17 cellular contexts compared by ENCODE assay signal in genomic region chr10:90136731-90137316, GRCh38.
DNase-seq lines count a peak whose midpoint lies in the region; ATAC-seq and TF ChIP-seq lines count a peak whose summit lies in the region.
"Had no signal": no experiment of that assay in that cellular context is flagged by ENCODE, and none has a peak within 500 bp of the region (broad histone marks: within the 10 kb centered on the region; RNA-seq: fewer than 3 reads in every experiment).

No MANE protein-coding gene starts in this region.

- H3K36me3 Mint-ChIP-seq in activated CD8-positive, alpha-beta T cell treated with anti-CD3 and anti-CD28 coated beads, Interleukin-2, amount 10 ng/mL, durations not matched to agents 7 days and 5 days (ENCODE audit: low read depth), result no peaks in the 10 kb centered on the region

- H3K27me3 ChIP-seq in IMR-90 (ENCODE audit: control insufficient read depth, insufficient read depth, low read length) (no peaks in the 10 kb centered on the region), mesenchymal stem cell (ENCODE audit: control insufficient read depth in 1 of 2, insufficient read depth in 1 of 2, low read length in 2 of 2) (no peaks in the 10 kb centered on the region)
- H3K27me3 ChIP-seq: ascending aorta had no signal

- H3K36me3 ChIP-seq in IMR-90 (ENCODE audit: control insufficient read depth, insufficient read depth, low read length) (no peaks in the 10 kb centered on the region), mesenchymal stem cell (ENCODE audit: control insufficient read depth in 1 of 2, insufficient read depth in 2 of 2, low read depth in 1 of 2, low read length in 2 of 2) (no peaks in the 10 kb centered on the region)
- H3K36me3 ChIP-seq: ascending aorta, WERI-Rb-1 had no signal

- WGBS in IMR-90 (ENCODE audit: extremely low coverage in 2 of 2, insufficient read length in 1 of 2), 2 experiments, result no CpG with 5 or more reads among the region's 8 CpGs
- WGBS in mesenchymal stem cell, result 76% methylated on average over 6 of the region's 8 CpGs

- H3K56ac ChIP-seq in IMR-90 (ENCODE audit: extremely low read depth, insufficient read depth, low read length), result no peak overlapping the region

- H3K4me3 Mint-ChIP-seq in activated CD8-positive, alpha-beta T cell treated with anti-CD3 and anti-CD28 coated beads, Interleukin-2, amount 10 ng/mL, durations not matched to agents 7 days and 5 days, result no peak overlapping the region
- H3K4me3 Mint-ChIP-seq: activated T-helper 1 cell treated with anti-CD3 and anti-CD28 coated beads, Interleukin-12 subunit alpha, Interleukin-12 subunit beta, Interleukin-2, Interleukin-4 antibody, amounts not matched to agents 30 ng/mL and 10 ng/mL and 1 ng/mL, durations not matched to agents 14 hours and 24 hours and 36 hours; HFFc6 had no signal

- H4K8ac ChIP-seq in IMR-90 (ENCODE audit: low read depth in 2 of 2, low read length in 2 of 2) (no peak overlapping the region), mesenchymal stem cell (ENCODE audit: low read length) (no peak overlapping the region)

- H3K79me1 ChIP-seq in IMR-90 (ENCODE audit: low read depth in 1 of 2, low read length in 2 of 2), result no peaks in the 10 kb centered on the region
- no peaks in the 10 kb centered on the region for H3K79me1 ChIP-seq in mesenchymal stem cell (replicated peaks; ENCODE audit: low read length, poor library complexity, severe bottlenecking)

- H3K4ac ChIP-seq in IMR-90 (ENCODE audit: low read depth, low read length) (no peak overlapping the region), mesenchymal stem cell (ENCODE audit: low read depth in 1 of 2, low read length in 2 of 2) (no peak overlapping the region)

- peaks cover 24% of the 10 kb centered on the region for H3K9me3 Mint-ChIP-seq in activated CD8-positive, alpha-beta T cell treated with anti-CD3 and anti-CD28 coated beads, Interleukin-2, amount 10 ng/mL, durations not matched to agents 7 days and 5 days (ENCODE audit: insufficient read depth)

- no peak overlapping the region for H3K27ac ChIP-seq in IMR-90 (ENCODE audit: insufficient read depth, low read length)
- H3K27ac ChIP-seq in mesenchymal stem cell (ENCODE audit: low read length, poor library complexity, severe bottlenecking), result no peak overlapping the region
- H3K27ac ChIP-seq: ascending aorta, skin epidermis, WERI-Rb-1 had no signal

- H2AK5ac ChIP-seq in IMR-90 (ENCODE audit: low read depth, low read length) (no peak overlapping the region), mesenchymal stem cell (ENCODE audit: low read length, severe bottlenecking) (no peak overlapping the region)

- dilution Hi-C loops in IMR-90 (cut with HindIII; ENCODE audit: low sequenced_read_pairs, unreplicated experiment), result no loop called here

- no peak overlapping the region for H3K4me3 ChIP-seq in IMR-90 (ENCODE audit: insufficient read depth, low read depth, low read length)
- H3K4me3 ChIP-seq in mesenchymal stem cell (ENCODE audit: insufficient read depth in 1 of 2, low read depth in 1 of 2, low read length in 2 of 2), result no peak overlapping the region
- H3K4me3 ChIP-seq: ascending aorta, skin epidermis had no signal

- H4K20me1 ChIP-seq in IMR-90 (ENCODE audit: insufficient read depth, low read length), result no peaks in the 10 kb centered on the region

- TF ChIP-seq CTCF in IMR-90 (conservative IDR thresholded peaks at IDR 0.05; ENCODE audit: low read depth, low read length), result no peak

- intact Hi-C loops in IMR-90 (cut with micrococcal nuclease), result no loop called here

- no peak overlapping the region for H2AK9ac ChIP-seq in IMR-90 (replicated peaks; ENCODE audit: low read depth, low read length, poor library complexity)

- H3K4me2 ChIP-seq in IMR-90 (ENCODE audit: low read depth, low read length), result no peak overlapping the region
- no peak overlapping the region for H3K4me2 ChIP-seq in mesenchymal stem cell (ENCODE audit: low read length, poor library complexity, severe bottlenecking)

- in situ Hi-C loops in IMR-90 (cut with MboI; ENCODE audit: low sequenced_read_pairs), result no loop called here

- H2BK12ac ChIP-seq in mesenchymal stem cell (ENCODE audit: low read length in 2 of 2), result no peak overlapping the region

- H3K23ac ChIP-seq in IMR-90 (ENCODE audit: low read depth, low read length) (no peak overlapping the region), mesenchymal stem cell (ENCODE audit: low read length in 2 of 2) (no peak overlapping the region)

- peak; percentile 16 for DNase-seq in activated CD4-positive, alpha-beta T cell treated with anti-CD3 and anti-CD28 coated beads for 48 hours
- DNase-seq in activated CD4-positive, alpha-beta T cell treated with anti-CD3 and anti-CD28 coated beads for 4 hours, result no peak
- peak; percentile 2 for DNase-seq in IMR-90
- peak; percentile 24 for DNase-seq in activated CD8-positive, alpha-beta T cell treated with anti-CD3 and anti-CD28 coated beads, Interleukin-2, amount 10 ng/mL, durations not matched to agents 7 days and 5 days
- DNase-seq in mesenchymal stem cell, result peak; percentile 17
- DNase-seq in retina, result no peak
- DNase-seq: HFFc6, NCI-H1105 treated with DMSO at 0.1 percent for 48 hours, NCI-H2227 treated with DMSO at 0.1 percent for 48 hours, occipital lobe, WERI-Rb-1 had no signal

- H3K18ac ChIP-seq in IMR-90 (ENCODE audit: low read depth, low read length), result no peak overlapping the region
- no peak overlapping the region for H3K18ac ChIP-seq in mesenchymal stem cell (ENCODE audit: low read depth in 1 of 2, low read length in 2 of 2)

- H3K9me3 ChIP-seq in IMR-90 (ENCODE audit: control insufficient read depth, insufficient read depth, low read length), result peaks cover 20% of the 10 kb centered on the region
- peaks cover 65% of the 10 kb centered on the region for H3K9me3 ChIP-seq in mesenchymal stem cell (ENCODE audit: control insufficient read depth, low read length)

- no peak overlapping the region for H3K27ac Mint-ChIP-seq in activated CD8-positive, alpha-beta T cell treated with anti-CD3 and anti-CD28 coated beads, Interleukin-2, amount 10 ng/mL, durations not matched to agents 7 days and 5 days
- H3K27ac Mint-ChIP-seq: activated T-helper 1 cell treated with anti-CD3 and anti-CD28 coated beads, Interleukin-12 subunit alpha, Interleukin-12 subunit beta, Interleukin-2, Interleukin-4 antibody, amounts not matched to agents 30 ng/mL and 10 ng/mL and 1 ng/mL, durations not matched to agents 14 hours and 24 hours and 36 hours; HFFc6 had no signal

- no peaks in the 10 kb centered on the region for H3K4me1 ChIP-seq in IMR-90 (ENCODE audit: control insufficient read depth, insufficient read depth, low read length)
- no peaks in the 10 kb centered on the region for H3K4me1 ChIP-seq in mesenchymal stem cell (ENCODE audit: control insufficient read depth, insufficient read depth, low read depth, low read length)
- H3K4me1 ChIP-seq: ascending aorta, Caco-2 had no signal

- H4K5ac ChIP-seq in IMR-90 (ENCODE audit: low read depth, low read length), result no peak overlapping the region

- H2BK20ac ChIP-seq in IMR-90 (ENCODE audit: low read depth, low read length), result no peak overlapping the region

- H2BK15ac ChIP-seq in IMR-90 (ENCODE audit: low read depth, low read length) (no peak overlapping the region), mesenchymal stem cell (ENCODE audit: low read depth, poor library complexity, severe bottlenecking) (no peak overlapping the region)

- H2BK5ac ChIP-seq in IMR-90 (ENCODE audit: low read depth, low read length, poor library complexity, severe bottlenecking) (no peak overlapping the region), mesenchymal stem cell (ENCODE audit: low read depth, low read length, poor library complexity, severe bottlenecking) (no peak overlapping the region)

- H3K9ac ChIP-seq in IMR-90 (ENCODE audit: low read depth, low read length) (no peak overlapping the region), mesenchymal stem cell (ENCODE audit: low read length) (no peak overlapping the region)

- no TSS peak for BruUV-seq in IMR-90 (replicated peaks; lab: Mats Ljungman, UMichigan)

- no peak for TF ChIP-seq POLR2A in IMR-90 (IDR thresholded peaks at IDR 0.05; ENCODE audit: low read depth, low read length)

- CTCF ChIA-PET in IMR-90 (lab: Yijun Ruan, JAX), result no interaction called here
- CTCF ChIA-PET in activated CD8-positive, alpha-beta T cell treated with anti-CD3 and anti-CD28 coated beads, Interleukin-2, amount 10 ng/mL, durations not matched to agents 7 days and 5 days (lab: Charles Lee), result no interaction called here

- H4K91ac ChIP-seq in IMR-90 (ENCODE audit: insufficient read depth, low read depth, low read length) (no peak overlapping the region), mesenchymal stem cell (ENCODE audit: low read length) (no peak overlapping the region)

- H3K14ac ChIP-seq in IMR-90 (replicated peaks; ENCODE audit: low read depth, low read length) (no peak overlapping the region), mesenchymal stem cell (ENCODE audit: low read length in 2 of 2) (no peak overlapping the region)

- ATAC-seq in IMR-90 (ENCODE audit: low read depth) (no peak), HG03097 (IDR thresholded peaks at IDR 0.05; ENCODE audit: low FRiP score, unreplicated experiment) (no peak), GM18909 (IDR thresholded peaks at IDR 0.05; ENCODE audit: poor library complexity, unreplicated experiment) (no peak)
- no peak for ATAC-seq in activated CD8-positive, alpha-beta T cell treated with anti-CD3 and anti-CD28 coated beads, Interleukin-2, amount 10 ng/mL, durations not matched to agents 7 days and 5 days

- no peaks in the 10 kb centered on the region for H3K4me1 Mint-ChIP-seq in activated CD8-positive, alpha-beta T cell treated with anti-CD3 and anti-CD28 coated beads, Interleukin-2, amount 10 ng/mL, durations not matched to agents 7 days and 5 days (ENCODE audit: low read depth)

- POLR2A ChIA-PET in IMR-90 (lab: Charles Lee; ENCODE audit: unreplicated experiment), result interaction anchor here (0.6 kb wide), 1 partner anchor 39 kb away, joined by 3 read pairs; no protein-coding TSS in a partner anchor
- POLR2A ChIA-PET in activated CD8-positive, alpha-beta T cell treated with anti-CD3 and anti-CD28 coated beads, Interleukin-2, amount 10 ng/mL, durations not matched to agents 7 days and 5 days (lab: Charles Lee), result no interaction called here

- H2AFZ ChIP-seq in IMR-90 (replicated peaks; ENCODE audit: low read length, poor library complexity), result no peak overlapping the region
- H2AFZ ChIP-seq in mesenchymal stem cell (ENCODE audit: low read depth, low read length), result no peak overlapping the region

- H3K9me1 ChIP-seq in IMR-90 (ENCODE audit: insufficient read depth, low read length), result no peaks in the 10 kb centered on the region

- H3K27me3 Mint-ChIP-seq in activated CD8-positive, alpha-beta T cell treated with anti-CD3 and anti-CD28 coated beads, Interleukin-2, amount 10 ng/mL, durations not matched to agents 7 days and 5 days (ENCODE audit: low read depth), result no peaks in the 10 kb centered on the region

- no peak for TF ChIP-seq RAD21 in IMR-90 (IDR thresholded peaks at IDR 0.05; ENCODE audit: low read length)

- H2BK120ac ChIP-seq in IMR-90 (ENCODE audit: low read depth, low read length) (no peak overlapping the region), mesenchymal stem cell (ENCODE audit: low read depth, low read length) (no peak overlapping the region)

TF ChIP-seq in IMR-90, 13 proteins besides CTCF, POLR2A, EP300 and RAD21 (continues in another document):
- no peak for TF ChIP-seq CHD1 (IDR thresholded peaks at IDR 0.05; ENCODE audit: low read depth, low read length)
- no peak for TF ChIP-seq RCOR1 (IDR thresholded peaks at IDR 0.05; ENCODE audit: insufficient replicate concordance, low read length)
- TF ChIP-seq BHLHE40 (IDR thresholded peaks at IDR 0.05; ENCODE audit: low read depth, low read length), result no peak

Comparison
In these comparisons a context has a peak if more than half of its experiments do, and no peak if none do; other contexts are left out.
1. DNase-seq: peak in activated CD4-positive, alpha-beta T cell treated with anti-CD3 and anti-CD28 coated beads for 48 hours (single experiment), IMR-90 (single experiment), activated CD8-positive, alpha-beta T cell treated with anti-CD3 and anti-CD28 coated beads, Interleukin-2, amount 10 ng/mL, durations not matched to agents 7 days and 5 days (single experiment) and mesenchymal stem cell (single experiment); none in activated CD4-positive, alpha-beta T cell treated with anti-CD3 and anti-CD28 coated beads for 4 hours (0 of 2) and retina (single experiment).